In the genomic region with DNA sequence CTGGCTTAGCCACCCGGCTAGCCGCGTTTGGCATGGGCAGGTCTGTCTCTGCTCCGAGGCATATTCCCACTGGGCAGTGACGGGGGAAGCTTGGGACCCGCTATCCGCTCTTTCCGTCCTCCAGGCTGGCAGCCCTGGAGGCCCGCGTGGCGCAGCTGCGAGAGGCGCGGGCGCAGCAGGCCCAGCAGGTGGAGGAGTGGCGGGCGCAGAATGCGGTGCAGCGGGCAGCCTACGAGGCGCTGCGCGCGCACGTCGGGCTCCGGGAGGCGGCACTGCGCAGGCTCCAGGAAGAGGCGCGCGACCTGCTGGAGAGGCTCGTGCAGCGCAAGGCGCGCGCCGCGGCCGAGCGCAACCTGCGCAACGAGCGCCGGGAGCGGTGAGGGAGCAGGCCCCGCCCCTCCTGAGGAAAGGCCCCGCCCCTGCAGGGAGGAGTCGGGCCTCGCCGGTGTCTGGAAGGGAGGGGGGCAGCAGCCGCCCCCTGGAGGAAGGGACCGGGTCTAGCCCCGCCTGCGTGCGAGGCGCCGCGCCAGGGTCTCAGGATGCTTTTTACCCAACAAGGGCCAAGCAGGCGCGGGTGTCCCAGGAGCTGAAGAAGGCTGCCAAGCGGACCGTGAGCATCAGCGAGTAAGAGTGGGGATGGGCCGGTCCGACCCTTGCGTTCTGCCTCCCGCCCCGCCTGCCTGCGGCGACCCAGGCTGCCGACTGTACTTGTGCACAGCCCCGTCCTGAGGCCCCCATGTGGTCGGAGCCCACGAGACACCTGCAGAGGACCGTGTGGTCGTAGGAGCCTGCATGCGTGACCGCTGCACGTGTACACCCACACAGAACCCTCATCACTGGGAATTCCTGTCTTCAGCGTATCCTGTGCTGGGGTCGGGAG, we compare ENCODE assay signal across 8 cellular contexts. TPM values are rescaled to one million over a fixed set of nuclear protein-coding genes. Genes with fewer than 3 reads are reported as not detected.
DNase-seq lines count a peak whose midpoint lies in the region; ATAC-seq, FAIRE-seq and TF ChIP-seq lines count a peak whose summit lies in the region.

No MANE protein-coding gene starts in this region.

- no peak overlapping the region for H3K27ac Mint-ChIP-seq in osteocyte (ENCODE audit: unreplicated experiment)

- H3K27ac ChIP-seq in temporal lobe (ENCODE audit: low read depth, low read length): peak overlapping the region; percentile 89

- peaks cover 8% of the 10 kb centered on the region for H3K4me1 Mint-ChIP-seq in osteocyte (ENCODE audit: unreplicated experiment)

- H3K4me3 Mint-ChIP-seq in osteocyte (ENCODE audit: unreplicated experiment): peak overlapping the region; percentile 68

- H3K4me3 ChIP-seq in GM12875 (ENCODE audit: low read depth, low read length): peak overlapping the region; percentile 53

- no peaks in the 10 kb centered on the region for H3K9me3 Mint-ChIP-seq in osteocyte (ENCODE audit: unreplicated experiment)

- H3K36me3 Mint-ChIP-seq in osteocyte (ENCODE audit: unreplicated experiment): peaks cover 6% of the 10 kb centered on the region

- ATAC-seq in Right ventricle myocardium inferior (peak; percentile 85), GM21786 (IDR thresholded peaks at IDR 0.05; ENCODE audit: unreplicated experiment) (no peak)

- FAIRE-seq in HTR-8/SVneo (lab: Jason Lieb, UNC): peak; percentile 60

- DNase-seq in HTR-8/SVneo (ENCODE audit: insufficient read length, low spot score) (no peak), SK-MEL-5 (ENCODE audit: low read depth, low spot score) (peak; percentile 93), Right ventricle myocardium inferior (ENCODE audit: missing footprints) (peak; percentile 93), osteocyte (ENCODE audit: extremely low spot score, unreplicated experiment) (peak; percentile 96)
- peak; percentile 68 for DNase-seq in activated naive CD8-positive, alpha-beta T cell treated with anti-CD3 and anti-CD28 coated beads, Interleukin-2, amount 50 U/mL, for 16 hours (ENCODE audit: low read depth, low spot score)

- TF ChIP-seq CTCF in GM12875 (IDR thresholded peaks at IDR 0.05; ENCODE audit: borderline replicate concordance, insufficient read depth, low read depth, low read length): no peak
- TF ChIP-seq CTCF in osteocyte (IDR thresholded peaks at IDR 0.05): peak; percentile 26

- in situ Hi-C loops in SK-MEL-5 (cut with HindIII; ENCODE audit: low pct_unique_long_range_greater_than_20kb, low sequenced_read_pairs): no loop called here

- H3K27me3 Mint-ChIP-seq in osteocyte (ENCODE audit: unreplicated experiment): no peaks in the 10 kb centered on the region

- intact Hi-C loops in Right ventricle myocardium inferior (cut with DNase I): no loop called here

RNA-seq across cellular contexts. Expression of gene ATG16L2, which starts 7.9 kb away (rescaled TPM):
- total RNA-seq in SK-MEL-5 (2014; rRNA removed; shearing (Covaris generic)): 4.4 and 4.6 TPM in 2 replicates
- 5.3 and 6.3 TPM in 2 replicates for polyA plus RNA-seq in SK-MEL-5 (2015; cell fraction: cytosol; rRNA removed)
- 112 and 118 TPM in 2 replicates for polyA plus RNA-seq in SK-MEL-5 (2015; cell fraction: nucleus; rRNA removed)
- total RNA-seq in Right ventricle myocardium inferior (16.5 TPM), osteocyte (17.1 and 18.2 TPM in 2 replicates), temporal lobe (4.7 TPM)

RNA-seq across cellular contexts. Expression of gene STARD10, which starts 28.3 kb away (rescaled TPM):
- total RNA-seq in SK-MEL-5 (2014; rRNA removed; shearing (Covaris generic)): 62.8 and 65.4 TPM in 2 replicates
- 30.1 and 31.8 TPM in 2 replicates for polyA plus RNA-seq in SK-MEL-5 (2015; cell fraction: cytosol; rRNA removed)
- polyA plus RNA-seq in SK-MEL-5 (2015; cell fraction: nucleus; rRNA removed): 47.1 and 59.3 TPM in 2 replicates
- total RNA-seq in Right ventricle myocardium inferior: 114 TPM
- total RNA-seq in osteocyte: 27.7 and 35.3 TPM in 2 replicates
- 18.9 TPM for total RNA-seq in temporal lobe
